Comparison of ENCODE assay signal across 1 cellular context in the genomic region with DNA sequence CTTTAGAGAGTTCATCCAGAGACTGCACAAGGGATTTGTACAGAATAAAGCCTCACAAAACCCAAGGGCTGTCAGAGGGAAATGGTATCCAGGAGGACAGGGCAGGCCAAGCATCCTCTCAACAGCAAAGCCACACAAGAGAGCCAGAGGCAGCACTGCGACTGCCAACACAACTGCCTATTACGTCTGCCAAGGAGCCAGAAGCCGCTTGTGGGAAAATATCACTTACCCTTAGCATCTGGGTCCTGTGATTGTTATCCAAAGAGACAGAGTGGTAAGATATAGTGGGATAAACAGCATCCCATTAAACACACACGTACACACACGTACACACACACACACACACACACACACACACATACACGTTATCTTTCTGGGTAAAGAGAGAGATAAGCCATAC.
TF ChIP-seq lines count a peak whose summit lies in the region.

No MANE protein-coding gene starts in this region.

TF ChIP-seq in HepG2, 621 proteins besides CTCF, POLR2A, EP300 and RAD21:
- TF ChIP-seq NR3C1 (CRISPR knock-in tag; IDR thresholded peaks at IDR 0.05) = no peak
- TF ChIP-seq, protein P1, sequence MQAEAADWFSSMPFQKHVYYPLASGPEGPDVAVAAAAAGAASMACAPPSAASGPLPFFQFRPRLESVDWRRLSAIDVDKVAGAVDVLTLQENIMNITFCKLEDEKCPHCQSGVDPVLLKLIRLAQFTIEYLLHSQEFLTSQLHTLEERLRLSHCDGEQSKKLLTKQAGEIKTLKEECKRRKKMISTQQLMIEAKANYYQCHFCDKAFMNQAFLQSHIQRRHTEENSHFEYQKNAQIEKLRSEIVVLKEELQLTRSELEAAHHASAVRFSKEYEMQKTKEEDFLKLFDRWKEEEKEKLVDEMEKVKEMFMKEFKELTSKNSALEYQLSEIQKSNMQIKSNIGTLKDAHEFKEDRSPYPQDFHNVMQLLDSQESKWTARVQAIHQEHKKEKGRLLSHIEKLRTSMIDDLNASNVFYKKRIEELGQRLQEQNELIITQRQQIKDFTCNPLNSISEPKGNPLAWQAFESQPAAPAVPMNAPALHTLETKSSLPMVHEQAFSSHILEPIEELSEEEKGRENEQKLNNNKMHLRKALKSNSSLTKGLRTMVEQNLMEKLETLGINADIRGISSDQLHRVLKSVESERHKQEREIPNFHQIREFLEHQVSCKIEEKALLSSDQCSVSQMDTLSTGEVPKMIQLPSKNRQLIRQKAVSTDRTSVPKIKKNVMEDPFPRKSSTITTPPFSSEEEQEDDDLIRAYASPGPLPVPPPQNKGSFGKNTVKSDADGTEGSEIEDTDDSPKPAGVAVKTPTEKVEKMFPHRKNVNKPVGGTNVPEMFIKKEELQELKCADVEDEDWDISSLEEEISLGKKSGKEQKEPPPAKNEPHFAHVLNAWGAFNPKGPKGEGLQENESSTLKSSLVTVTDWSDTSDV (CRISPR knock-in tag; IDR thresholded peaks at IDR 0.05) = no peak
- no peak for TF ChIP-seq ZFP36L2 (CRISPR knock-in tag; IDR thresholded peaks at IDR 0.05)
- no peak for TF ChIP-seq MEF2D (CRISPR knock-in tag; IDR thresholded peaks at IDR 0.05)
- TF ChIP-seq, protein P2, sequence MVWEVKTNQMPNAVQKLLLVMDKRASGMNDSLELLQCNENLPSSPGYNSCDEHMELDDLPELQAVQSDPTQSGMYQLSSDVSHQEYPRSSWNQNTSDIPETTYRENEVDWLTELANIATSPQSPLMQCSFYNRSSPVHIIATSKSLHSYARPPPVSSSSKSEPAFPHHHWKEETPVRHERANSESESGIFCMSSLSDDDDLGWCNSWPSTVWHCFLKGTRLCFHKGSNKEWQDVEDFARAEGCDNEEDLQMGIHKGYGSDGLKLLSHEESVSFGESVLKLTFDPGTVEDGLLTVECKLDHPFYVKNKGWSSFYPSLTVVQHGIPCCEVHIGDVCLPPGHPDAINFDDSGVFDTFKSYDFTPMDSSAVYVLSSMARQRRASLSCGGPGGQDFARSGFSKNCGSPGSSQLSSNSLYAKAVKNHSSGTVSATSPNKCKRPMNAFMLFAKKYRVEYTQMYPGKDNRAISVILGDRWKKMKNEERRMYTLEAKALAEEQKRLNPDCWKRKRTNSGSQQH (CRISPR knock-in tag; IDR thresholded peaks at IDR 0.05; ENCODE audit: low read depth) = no peak
- TF ChIP-seq ZNF430 (CRISPR knock-in tag; IDR thresholded peaks at IDR 0.05) = no peak
- no peak for TF ChIP-seq ATM (IDR thresholded peaks at IDR 0.05; ENCODE audit: borderline replicate concordance)
- no peak for TF ChIP-seq HOXA5 (CRISPR knock-in tag; IDR thresholded peaks at IDR 0.05)
- TF ChIP-seq MTF2 (CRISPR knock-in tag; IDR thresholded peaks at IDR 0.05; ENCODE audit: borderline replicate concordance) = no peak
- TF ChIP-seq, protein P3, sequence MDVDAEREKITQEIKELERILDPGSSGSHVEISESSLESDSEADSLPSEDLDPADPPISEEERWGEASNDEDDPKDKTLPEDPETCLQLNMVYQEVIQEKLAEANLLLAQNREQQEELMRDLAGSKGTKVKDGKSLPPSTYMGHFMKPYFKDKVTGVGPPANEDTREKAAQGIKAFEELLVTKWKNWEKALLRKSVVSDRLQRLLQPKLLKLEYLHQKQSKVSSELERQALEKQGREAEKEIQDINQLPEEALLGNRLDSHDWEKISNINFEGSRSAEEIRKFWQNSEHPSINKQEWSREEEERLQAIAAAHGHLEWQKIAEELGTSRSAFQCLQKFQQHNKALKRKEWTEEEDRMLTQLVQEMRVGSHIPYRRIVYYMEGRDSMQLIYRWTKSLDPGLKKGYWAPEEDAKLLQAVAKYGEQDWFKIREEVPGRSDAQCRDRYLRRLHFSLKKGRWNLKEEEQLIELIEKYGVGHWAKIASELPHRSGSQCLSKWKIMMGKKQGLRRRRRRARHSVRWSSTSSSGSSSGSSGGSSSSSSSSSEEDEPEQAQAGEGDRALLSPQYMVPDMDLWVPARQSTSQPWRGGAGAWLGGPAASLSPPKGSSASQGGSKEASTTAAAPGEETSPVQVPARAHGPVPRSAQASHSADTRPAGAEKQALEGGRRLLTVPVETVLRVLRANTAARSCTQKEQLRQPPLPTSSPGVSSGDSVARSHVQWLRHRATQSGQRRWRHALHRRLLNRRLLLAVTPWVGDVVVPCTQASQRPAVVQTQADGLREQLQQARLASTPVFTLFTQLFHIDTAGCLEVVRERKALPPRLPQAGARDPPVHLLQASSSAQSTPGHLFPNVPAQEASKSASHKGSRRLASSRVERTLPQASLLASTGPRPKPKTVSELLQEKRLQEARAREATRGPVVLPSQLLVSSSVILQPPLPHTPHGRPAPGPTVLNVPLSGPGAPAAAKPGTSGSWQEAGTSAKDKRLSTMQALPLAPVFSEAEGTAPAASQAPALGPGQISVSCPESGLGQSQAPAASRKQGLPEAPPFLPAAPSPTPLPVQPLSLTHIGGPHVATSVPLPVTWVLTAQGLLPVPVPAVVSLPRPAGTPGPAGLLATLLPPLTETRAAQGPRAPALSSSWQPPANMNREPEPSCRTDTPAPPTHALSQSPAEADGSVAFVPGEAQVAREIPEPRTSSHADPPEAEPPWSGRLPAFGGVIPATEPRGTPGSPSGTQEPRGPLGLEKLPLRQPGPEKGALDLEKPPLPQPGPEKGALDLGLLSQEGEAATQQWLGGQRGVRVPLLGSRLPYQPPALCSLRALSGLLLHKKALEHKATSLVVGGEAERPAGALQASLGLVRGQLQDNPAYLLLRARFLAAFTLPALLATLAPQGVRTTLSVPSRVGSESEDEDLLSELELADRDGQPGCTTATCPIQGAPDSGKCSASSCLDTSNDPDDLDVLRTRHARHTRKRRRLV (CRISPR knock-in tag; IDR thresholded peaks at IDR 0.05) = no peak
- TF ChIP-seq ZNF326 (CRISPR knock-in tag; IDR thresholded peaks at IDR 0.05; ENCODE audit: borderline replicate concordance) = no peak
- TF ChIP-seq ZNF841 (CRISPR knock-in tag; IDR thresholded peaks at IDR 0.05; ENCODE audit: borderline replicate concordance) = no peak
- no peak for TF ChIP-seq PHF8 (CRISPR knock-in tag; IDR thresholded peaks at IDR 0.05)
- TF ChIP-seq ZNF333 (CRISPR knock-in tag; IDR thresholded peaks at IDR 0.05; ENCODE audit: borderline replicate concordance) = no peak
- TF ChIP-seq TAF1 (CRISPR knock-in tag; IDR thresholded peaks at IDR 0.05) = no peak
- no peak for TF ChIP-seq FOXP1 (IDR thresholded peaks at IDR 0.05)
- TF ChIP-seq FOXP1 (CRISPR knock-in tag; IDR thresholded peaks at IDR 0.05) = no peak
